Comparison of ENCODE assay signal across 21 cellular contexts in genomic region chr17:15930426-15930825, GRCh38. TPM values are rescaled to one million over a fixed set of nuclear protein-coding genes. Genes with fewer than 3 reads are reported as not detected.
DNase-seq lines count a peak whose midpoint lies in the region; ATAC-seq, FAIRE-seq and TF ChIP-seq lines count a peak whose summit lies in the region.
"Had no signal": no experiment of that assay in that cellular context is flagged by ENCODE, and none has a peak within 500 bp of the region (broad histone marks: within the 10 kb centered on the region; RNA-seq: fewer than 3 reads in every experiment).

No MANE protein-coding gene starts in this region.

- POLR2A ChIA-PET in PC-3 (lab: Charles Lee; ENCODE audit: unreplicated experiment) (interaction anchor here (0.5 kb wide), 1 partner anchor 91 kb away, joined by 13 read pairs; no protein-coding TSS in a partner anchor), T-cell (lab: Charles Lee) (no interaction called here)

- H3F3A ChIP-seq in PC-3 (ENCODE audit: low read length, unreplicated experiment) = no peaks in the 10 kb centered on the region

- peaks cover 16 to 23% of the 10 kb centered on the region in 2 donors for H3K27me3 Mint-ChIP-seq in T-cell

- H3K9me3 ChIP-seq in kidney (ENCODE audit: control insufficient read depth in 1 of 2, low read length in 2 of 2) = no peaks in the 10 kb centered on the region
- H3K9me3 ChIP-seq in PC-3 (ENCODE audit: low read length) = no peaks in the 10 kb centered on the region
- H3K9me3 ChIP-seq: BLaER1, SJCRH30 had no signal

- H3K27me3 ChIP-seq in PC-3 (ENCODE audit: low read length) = no peaks in the 10 kb centered on the region
- H3K27me3 ChIP-seq: BLaER1, SJCRH30 had no signal

- H3K4me2 ChIP-seq in PC-3 (ENCODE audit: low read length) = no peak overlapping the region
- H3K4me2 ChIP-seq: BLaER1 had no signal

- H3K4me1 ChIP-seq in kidney (ENCODE audit: control insufficient read depth in 1 of 2, insufficient read depth in 1 of 2, low read depth in 1 of 2, low read length in 2 of 2) (no peaks in the 10 kb centered on the region), PC-3 (ENCODE audit: insufficient read depth, low read length) (peaks cover 5% of the 10 kb centered on the region; the same call in 1 of the 2 replicates)

- no peak for FAIRE-seq in kidney (lab: Jason Lieb, UNC)
- FAIRE-seq: A204.1, GM12878, GM18507, HepG2 had no signal

- H3K4me3 Mint-ChIP-seq in T-cell = no peak overlapping the region
- H3K4me3 Mint-ChIP-seq: CD4-positive, alpha-beta memory T cell had no signal

- intact Hi-C loops in kidney (cut with DNase I) (no loop called here), PC-3 (cut with micrococcal nuclease) (no loop called here)

- no peak overlapping the region for H2AFZ ChIP-seq in PC-3 (ENCODE audit: low read length)

- H3K79me2 ChIP-seq in PC-3 (ENCODE audit: low read length) = no peaks in the 10 kb centered on the region

- H3K27ac Mint-ChIP-seq in T-cell = no peak overlapping the region
- H3K27ac Mint-ChIP-seq: CD4-positive, alpha-beta memory T cell had no signal

- CTCF ChIA-PET in PC-3 (lab: Charles Lee) (no interaction called here), T-cell (lab: Charles Lee) (no interaction called here)

- no peaks in the 10 kb centered on the region for H3K9me3 Mint-ChIP-seq in T-cell
- H3K9me3 Mint-ChIP-seq: CD4-positive, alpha-beta memory T cell had no signal

- H3K9ac ChIP-seq in kidney (ENCODE audit: low read length in 2 of 2) = no peak overlapping the region
- no peak overlapping the region for H3K9ac ChIP-seq in PC-3 (ENCODE audit: low read length)
- H3K9ac ChIP-seq: BLaER1 had no signal

- TF ChIP-seq CTCF in kidney (IDR thresholded peaks at IDR 0.05; ENCODE audit: borderline replicate concordance, extremely low read depth, insufficient read depth) (no peak), PC-3 (conservative IDR thresholded peaks at IDR 0.05; ENCODE audit: low read depth, low read length) (no peak)

- BruUV-seq in PC-3 (replicated peaks; lab: Mats Ljungman, UMichigan) = no TSS peak

- H3K4me3 ChIP-seq in kidney (ENCODE audit: low read length in 2 of 2) (no peak overlapping the region), PC-3 (ENCODE audit: low read length) (no peak overlapping the region)
- H3K4me3 ChIP-seq: BLaER1, GM12878, SJCRH30 had no signal

- peak; percentile 11 for DNase-seq in AG20443 (ENCODE audit: low spot score)
- peak; percentile 37 for DNase-seq in HT1080 (ENCODE audit: low read depth)
- DNase-seq in RKO (ENCODE audit: low spot score) = peak; percentile 25
- DNase-seq in kidney = peak; percentile 25
- DNase-seq in PC-3 = no peak
- DNase-seq in T-cell = no peak
- no peak for DNase-seq in NCI-H524 (lab: John Stamatoyannopoulos, UW)
- DNase-seq in NCI-H2107 (lab: John Stamatoyannopoulos, UW) = no peak
- DNase-seq: CD4-positive, alpha-beta memory T cell; DMS153; GOT3; KG1; NCI-H1092 treated with DMSO at 0.1 percent for 48 hours; NCI-H146; NCI-H2029 treated with DMSO at 0.1 percent for 48 hours; SJCRH30 had no signal

- peaks cover 0 to 10% (median 2%) of the 10 kb centered on the region in 3 donors for H3K4me1 Mint-ChIP-seq in T-cell

- H3K36me3 ChIP-seq in kidney (ENCODE audit: control insufficient read depth in 1 of 2, insufficient read depth in 2 of 2, low read length in 2 of 2) (no peaks in the 10 kb centered on the region), PC-3 (ENCODE audit: low read depth, low read length) (no peaks in the 10 kb centered on the region)
- H3K36me3 ChIP-seq: BLaER1, SJCRH30 had no signal

- H3K9me2 ChIP-seq in PC-3 (replicated peaks; ENCODE audit: low read length) = no peaks in the 10 kb centered on the region

- ATAC-seq in PC-3 = no peak
- ATAC-seq in T-cell (replicated peaks in 1 of 4) = no peak
- ATAC-seq: GM12878, HepG2 had no signal

- no peaks in the 10 kb centered on the region for H3K36me3 Mint-ChIP-seq in T-cell
- H3K36me3 Mint-ChIP-seq: CD4-positive, alpha-beta memory T cell had no signal

- no peaks in the 10 kb centered on the region for H4K20me1 ChIP-seq in PC-3 (ENCODE audit: low read length)
- H4K20me1 ChIP-seq: BLaER1 had no signal

- H3K27ac ChIP-seq in kidney (ENCODE audit: low read depth in 2 of 2, low read length in 2 of 2) = no peak overlapping the region
- H3K27ac ChIP-seq in PC-3 (ENCODE audit: low read length) = no peak overlapping the region
- H3K27ac ChIP-seq: BLaER1, SJCRH30 had no signal

RNA-seq across cellular contexts. Expression of gene ADORA2B, which starts 14.5 kb away (rescaled TPM):
- 2.8 and 3.2 TPM in 2 replicates for total RNA-seq in HT1080 (2014; rRNA removed; shearing (Covaris generic))
- 6.1 and 7.7 TPM in 2 replicates for polyA plus RNA-seq in HT1080 (2015; cell fraction: cytosol; rRNA removed)
- polyA plus RNA-seq in HT1080 (2015; cell fraction: nucleus; rRNA removed) = 10.8 and 12.4 TPM in 2 replicates
- 0.60 TPM for total RNA-seq in kidney
- polyA plus RNA-seq in kidney (ENCODE audit: insufficient read depth, low read depth, low replicate concordance) = not detected
- 118 and 130 TPM in 2 replicates for total RNA-seq in PC-3 (2014; rRNA removed)
- under 1 TPM in 1 of 5 donors, not detected in 4; 0.20 TPM for total RNA-seq in T-cell

Comparison
In these comparisons a context has a peak if more than half of its experiments do, and no peak if none do; other contexts are left out.
1. DNase-seq: peak in AG20443 (single experiment), HT1080 (single experiment), RKO (single experiment) and kidney (single experiment); none in PC-3 (single experiment), T-cell (0 of 34), NCI-H524 (0 of 2) and NCI-H2107 (single experiment).
2. RNA of gene ADORA2B, which starts 14.5 kb away (total RNA-seq): 118 to 130 TPM in PC-3; 2.8 to 3.2 TPM in HT1080, 0.60 TPM in kidney (single experiment) and 0.20 TPM in T-cell; every median in the first group is over 10 times any median in the second.